21 cellular contexts compared by ENCODE assay signal in genomic region chr7:74234549-74234948, GRCh38. TPM values are rescaled to one million over a fixed set of nuclear protein-coding genes. Genes with fewer than 3 reads are reported as not detected.
DNase-seq lines count a peak whose midpoint lies in the region; FAIRE-seq and TF ChIP-seq lines count a peak whose summit lies in the region.
"Had no signal": no experiment of that assay in that cellular context is flagged by ENCODE, and none has a peak within 500 bp of the region (broad histone marks: within the 10 kb centered on the region; RNA-seq: fewer than 3 reads in every experiment).

No MANE protein-coding gene starts in this region.

- no peaks in the 10 kb centered on the region for H3K27me3 ChIP-seq in hepatocyte
- H3K27me3 ChIP-seq in H7 (ENCODE audit: control insufficient read depth, insufficient read depth, low read length), result no peaks in the 10 kb centered on the region
- H3K27me3 ChIP-seq in vagina, result no peaks in the 10 kb centered on the region
- H3K27me3 ChIP-seq: suprapubic skin had no signal

- no peak for FAIRE-seq in GM12892 (lab: Jason Lieb, UNC)
- FAIRE-seq: astrocyte, endometrium had no signal

- H3K4me1 ChIP-seq in OCI-LY7 (ENCODE audit: insufficient read depth, low read length, poor library complexity, severe bottlenecking), result peaks cover 37% of the 10 kb centered on the region
- peaks cover 12% of the 10 kb centered on the region for H3K4me1 ChIP-seq in hepatocyte (ENCODE audit: insufficient read depth)
- peaks cover 6% of the 10 kb centered on the region for H3K4me1 ChIP-seq in vagina
- H3K4me1 ChIP-seq: suprapubic skin had no signal

- H3K79me2 ChIP-seq in OCI-LY7 (ENCODE audit: insufficient read depth, low read depth, low read length) (no peaks in the 10 kb centered on the region), hepatocyte (no peaks in the 10 kb centered on the region)

- no TSS peak for BruUV-seq in OCI-LY7 (replicated peaks; lab: Mats Ljungman, UMichigan)

- 0 out of 2 replicates have a peak overlapping the region, but pooled peaks have one; percentile 8 for H3K27ac ChIP-seq in 22Rv1
- peak overlapping the region; percentile 47 for H3K27ac ChIP-seq in OCI-LY7 (ENCODE audit: low read depth, low read length, poor library complexity, severe bottlenecking)
- peak overlapping the region; percentile 19 for H3K27ac ChIP-seq in hepatocyte
- no peak overlapping the region for H3K27ac ChIP-seq in vagina
- H3K27ac ChIP-seq: KMS-11, suprapubic skin had no signal

- CTCF ChIA-PET in OCI-LY7 (lab: Charles Lee; ENCODE audit: unreplicated experiment), result no interaction called here

- 0 out of 2 replicates have a peak, but pooled peaks cover 7% of the 10 kb centered on the region for H4K20me1 ChIP-seq in OCI-LY7 (ENCODE audit: insufficient read depth, low read length)
- no peaks in the 10 kb centered on the region for H4K20me1 ChIP-seq in hepatocyte (ENCODE audit: insufficient read depth, poor library complexity, severe bottlenecking)

- H3K9me3 ChIP-seq in OCI-LY7 (ENCODE audit: low read length) (no peaks in the 10 kb centered on the region), hepatocyte (ENCODE audit: low read depth) (no peaks in the 10 kb centered on the region), vagina (no peaks in the 10 kb centered on the region)
- H3K9me3 ChIP-seq: suprapubic skin had no signal

- H3K4me3 ChIP-seq in OCI-LY7 (ENCODE audit: low read depth, low read length, poor library complexity, severe bottlenecking), result no peak overlapping the region
- no peak overlapping the region for H3K4me3 ChIP-seq in hepatocyte
- no peak overlapping the region for H3K4me3 ChIP-seq in H7 (ENCODE audit: insufficient read depth, low read depth, low read length)
- no peak overlapping the region for H3K4me3 ChIP-seq in vagina
- H3K4me3 ChIP-seq: suprapubic skin had no signal

- DNase-seq in GM12892 (ENCODE audit: insufficient read length) (no peak), OCI-LY7 (ENCODE audit: low spot score) (peak; percentile 62), hepatocyte (ENCODE audit: low spot score) (no peak), H7 (no peak), vagina (ENCODE audit: extremely low spot score in 2 of 2) (no peak), cerebellum (ENCODE audit: low spot score) (no peak)
- DNase-seq in stimulated activated CD4-positive, alpha-beta T cell treated with anti-CD3 and anti-CD28 coated beads, Interleukin-1b, Interleukin-23, amount 100 ng/mL, for 48 hours, result no peak
- DNase-seq: activated CD4-positive, alpha-beta T cell treated with anti-CD3 and anti-CD28 coated beads, Interleukin-2, amount 50 U/mL, for 48 hours; activated CD8-positive, alpha-beta memory T cell treated with anti-CD3 and anti-CD28 coated beads, Interleukin-2, amount 50 U/mL, for 4 hours; Calu3; caudate nucleus; head of caudate nucleus; mesendoderm; NCI-H1694 treated with DMSO at 0.1 percent for 48 hours; nucleus accumbens; T-helper 9 cell had no signal

- TF ChIP-seq CTCF in 22Rv1 (IDR thresholded peaks at IDR 0.05) (no peak), OCI-LY7 (conservative IDR thresholded peaks at IDR 0.05; ENCODE audit: low read length) (no peak), hepatocyte (IDR thresholded peaks at IDR 0.05; ENCODE audit: poor library complexity) (no peak), vagina (IDR thresholded peaks at IDR 0.05) (no peak)

- POLR2A ChIA-PET in OCI-LY7 (lab: Charles Lee), result no interaction called here

- peak; percentile 13; the same call in 1 of the 2 replicates for TF ChIP-seq POLR2A in GM12892 (IDR thresholded peaks at IDR 0.05; ENCODE audit: low read depth, low read length)
- no peak for TF ChIP-seq POLR2A in vagina (IDR thresholded peaks at IDR 0.05)

- 76% methylated on average over 4 of the region's 4 CpGs for WGBS in hepatocyte (ENCODE audit: low lambda C conversion rate, missing lambda C conversion rate)

- peak overlapping the region; percentile 26; the same call in 1 of the 2 replicates for H3K4me2 ChIP-seq in OCI-LY7 (ENCODE audit: low read length)
- peak overlapping the region; percentile 28 for H3K4me2 ChIP-seq in hepatocyte
- H3K4me2 ChIP-seq: KMS-11 had no signal

- no peaks in the 10 kb centered on the region for H3K9me2 ChIP-seq in OCI-LY7 (ENCODE audit: insufficient read depth, low read length)
- H3K9me2 ChIP-seq in hepatocyte (replicated peaks; ENCODE audit: insufficient read depth), result no peaks in the 10 kb centered on the region

- H2AFZ ChIP-seq in OCI-LY7 (ENCODE audit: low read length) (no peak overlapping the region), hepatocyte (no peak overlapping the region)

- peaks cover 98% of the 10 kb centered on the region for H3K36me3 ChIP-seq in OCI-LY7 (ENCODE audit: insufficient read depth, low read length)
- H3K36me3 ChIP-seq in hepatocyte (replicated peaks; ENCODE audit: insufficient read depth, low read depth), result no peaks in the 10 kb centered on the region
- H3K36me3 ChIP-seq in H7 (replicated peaks; ENCODE audit: control insufficient read depth, insufficient read depth, low read length), result peaks cover 53% of the 10 kb centered on the region
- peaks cover 0 to 79% of the 10 kb centered on the region in 2 donors for H3K36me3 ChIP-seq in vagina

- intact Hi-C loops in OCI-LY7 (cut with micrococcal nuclease; ENCODE audit: unreplicated experiment), result no loop called here
- intact Hi-C loops in vagina (cut with DNase I), result no loop called here

RNA-seq across cellular contexts. Expression of gene RFC2, which starts 19.6 kb away (rescaled TPM):
- polyA plus RNA-seq in GM12892 (2012; ENCODE audit: missing spikeins), result 64.7 TPM
- total RNA-seq in OCI-LY7 (2014; rRNA removed; shearing (Covaris generic)), result 71.3 and 77.4 TPM in 2 replicates
- 77.8 and 79.2 TPM in 2 replicates for total RNA-seq in OCI-LY7 (2022)
- total RNA-seq in hepatocyte, result 14.6 and 16.8 TPM in 2 replicates
- polyA plus RNA-seq in hepatocyte, result 21.8 and 25.4 TPM in 2 replicates
- 109 and 126 TPM in 2 replicates for total RNA-seq in H7 (2014; rRNA removed; shearing (Covaris generic))
- 14.5 TPM for total RNA-seq in vagina
- total RNA-seq in cerebellum, result 22.1 TPM

RNA-seq across cellular contexts. Expression of gene LAT2, which starts 24.7 kb away (rescaled TPM):
- 160 TPM for polyA plus RNA-seq in GM12892 (2012; ENCODE audit: missing spikeins)
- 41.1 and 48.3 TPM in 2 replicates for total RNA-seq in OCI-LY7 (2014; rRNA removed; shearing (Covaris generic))
- total RNA-seq in OCI-LY7 (2022) (79.1 and 93.8 TPM in 2 replicates), hepatocyte (0.43 and 0.72 TPM in 2 replicates), vagina (4.2 TPM), cerebellum (2.5 TPM)
- 0.66 and 1.2 TPM in 2 replicates for polyA plus RNA-seq in hepatocyte
- total RNA-seq in H7 (2014; rRNA removed; shearing (Covaris generic)), result 0.87 TPM in 1 of 2 replicates, not detected in the other

RNA-seq across cellular contexts. Expression of gene CLIP2, which starts 54.7 kb away (rescaled TPM):
- polyA plus RNA-seq in GM12892 (2012; ENCODE audit: missing spikeins), result 21.0 TPM
- 3.6 and 4.2 TPM in 2 replicates for total RNA-seq in OCI-LY7 (2014; rRNA removed; shearing (Covaris generic))
- total RNA-seq in OCI-LY7 (2022), result 6.3 and 7.2 TPM in 2 replicates
- 28.1 and 28.5 TPM in 2 replicates for total RNA-seq in hepatocyte
- 16.8 and 17.9 TPM in 2 replicates for polyA plus RNA-seq in hepatocyte
- total RNA-seq in H7 (2014; rRNA removed; shearing (Covaris generic)), result 30.1 and 43.6 TPM in 2 replicates
- total RNA-seq in vagina, result 24.3 TPM
- 118 TPM for total RNA-seq in cerebellum
